In genomic region chr11:117816151-117816741, GRCh38 we compare ENCODE assay signal across 1 cellular context.
TF ChIP-seq lines count a peak whose summit lies in the region.

No MANE protein-coding gene starts in this region.

TF ChIP-seq in HepG2, 621 proteins besides CTCF, POLR2A, EP300 and RAD21 (continues in another document):
- no peak for TF ChIP-seq ZNF589 (CRISPR knock-in tag; conservative IDR thresholded peaks at IDR 0.05)
- no peak for TF ChIP-seq JARID2 (CRISPR knock-in tag; IDR thresholded peaks at IDR 0.05; ENCODE audit: insufficient replicate concordance)
- TF ChIP-seq SRSF9 (IDR thresholded peaks at IDR 0.05; ENCODE audit: borderline replicate concordance, insufficient read depth, low read depth, low read length, poor library complexity, severe bottlenecking): no peak
- no peak; the same call in 1 of the 2 replicates for TF ChIP-seq ZNF232 (CRISPR knock-in tag; IDR thresholded peaks at IDR 0.05; ENCODE audit: borderline replicate concordance)
- TF ChIP-seq SMARCC2 (IDR thresholded peaks at IDR 0.05): no peak
- TF ChIP-seq KDM4B (CRISPR knock-in tag; IDR thresholded peaks at IDR 0.05): no peak
- TF ChIP-seq RELA (CRISPR knock-in tag; IDR thresholded peaks at IDR 0.05): no peak
- TF ChIP-seq NFKBIZ (CRISPR knock-in tag; IDR thresholded peaks at IDR 0.05): no peak
- TF ChIP-seq, protein P1, sequence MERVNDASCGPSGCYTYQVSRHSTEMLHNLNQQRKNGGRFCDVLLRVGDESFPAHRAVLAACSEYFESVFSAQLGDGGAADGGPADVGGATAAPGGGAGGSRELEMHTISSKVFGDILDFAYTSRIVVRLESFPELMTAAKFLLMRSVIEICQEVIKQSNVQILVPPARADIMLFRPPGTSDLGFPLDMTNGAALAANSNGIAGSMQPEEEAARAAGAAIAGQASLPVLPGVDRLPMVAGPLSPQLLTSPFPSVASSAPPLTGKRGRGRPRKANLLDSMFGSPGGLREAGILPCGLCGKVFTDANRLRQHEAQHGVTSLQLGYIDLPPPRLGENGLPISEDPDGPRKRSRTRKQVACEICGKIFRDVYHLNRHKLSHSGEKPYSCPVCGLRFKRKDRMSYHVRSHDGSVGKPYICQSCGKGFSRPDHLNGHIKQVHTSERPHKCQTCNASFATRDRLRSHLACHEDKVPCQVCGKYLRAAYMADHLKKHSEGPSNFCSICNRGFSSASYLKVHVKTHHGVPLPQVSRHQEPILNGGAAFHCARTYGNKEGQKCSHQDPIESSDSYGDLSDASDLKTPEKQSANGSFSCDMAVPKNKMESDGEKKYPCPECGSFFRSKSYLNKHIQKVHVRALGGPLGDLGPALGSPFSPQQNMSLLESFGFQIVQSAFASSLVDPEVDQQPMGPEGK (CRISPR knock-in tag; IDR thresholded peaks at IDR 0.05): no peak
- no peak for TF ChIP-seq ZNF530 (CRISPR knock-in tag; IDR thresholded peaks at IDR 0.05; ENCODE audit: low read depth)
- TF ChIP-seq NCOA5 (CRISPR knock-in tag; IDR thresholded peaks at IDR 0.05): no peak
- TF ChIP-seq SP4 (CRISPR knock-in tag; IDR thresholded peaks at IDR 0.05): peak; percentile 41; the same call in 1 of the 2 replicates
- peak; percentile 19; the same call in 1 of the 2 replicates for TF ChIP-seq MYC (CRISPR knock-in tag; IDR thresholded peaks at IDR 0.05; ENCODE audit: borderline replicate concordance)
- TF ChIP-seq ZNF550 (CRISPR knock-in tag; IDR thresholded peaks at IDR 0.05; ENCODE audit: borderline replicate concordance): no peak
- 0 out of 2 replicates have a peak, but pooled peaks have one; percentile 43 for TF ChIP-seq ISL2 (CRISPR knock-in tag; IDR thresholded peaks at IDR 0.05)
- TF ChIP-seq ZUFSP (CRISPR knock-in tag; IDR thresholded peaks at IDR 0.05; ENCODE audit: borderline replicate concordance): no peak
- TF ChIP-seq, protein P2, sequence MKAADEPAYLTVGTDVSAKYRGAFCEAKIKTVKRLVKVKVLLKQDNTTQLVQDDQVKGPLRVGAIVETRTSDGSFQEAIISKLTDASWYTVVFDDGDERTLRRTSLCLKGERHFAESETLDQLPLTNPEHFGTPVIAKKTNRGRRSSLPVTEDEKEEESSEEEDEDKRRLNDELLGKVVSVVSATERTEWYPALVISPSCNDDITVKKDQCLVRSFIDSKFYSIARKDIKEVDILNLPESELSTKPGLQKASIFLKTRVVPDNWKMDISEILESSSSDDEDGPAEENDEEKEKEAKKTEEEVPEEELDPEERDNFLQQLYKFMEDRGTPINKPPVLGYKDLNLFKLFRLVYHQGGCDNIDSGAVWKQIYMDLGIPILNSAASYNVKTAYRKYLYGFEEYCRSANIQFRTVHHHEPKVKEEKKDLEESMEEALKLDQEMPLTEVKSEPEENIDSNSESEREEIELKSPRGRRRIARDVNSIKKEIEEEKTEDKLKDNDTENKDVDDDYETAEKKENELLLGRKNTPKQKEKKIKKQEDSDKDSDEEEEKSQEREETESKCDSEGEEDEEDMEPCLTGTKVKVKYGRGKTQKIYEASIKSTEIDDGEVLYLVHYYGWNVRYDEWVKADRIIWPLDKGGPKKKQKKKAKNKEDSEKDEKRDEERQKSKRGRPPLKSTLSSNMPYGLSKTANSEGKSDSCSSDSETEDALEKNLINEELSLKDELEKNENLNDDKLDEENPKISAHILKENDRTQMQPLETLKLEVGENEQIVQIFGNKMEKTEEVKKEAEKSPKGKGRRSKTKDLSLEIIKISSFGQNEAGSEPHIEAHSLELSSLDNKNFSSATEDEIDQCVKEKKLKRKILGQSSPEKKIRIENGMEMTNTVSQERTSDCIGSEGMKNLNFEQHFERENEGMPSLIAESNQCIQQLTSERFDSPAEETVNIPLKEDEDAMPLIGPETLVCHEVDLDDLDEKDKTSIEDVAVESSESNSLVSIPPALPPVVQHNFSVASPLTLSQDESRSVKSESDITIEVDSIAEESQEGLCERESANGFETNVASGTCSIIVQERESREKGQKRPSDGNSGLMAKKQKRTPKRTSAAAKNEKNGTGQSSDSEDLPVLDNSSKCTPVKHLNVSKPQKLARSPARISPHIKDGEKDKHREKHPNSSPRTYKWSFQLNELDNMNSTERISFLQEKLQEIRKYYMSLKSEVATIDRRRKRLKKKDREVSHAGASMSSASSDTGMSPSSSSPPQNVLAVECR (CRISPR knock-in tag; IDR thresholded peaks at IDR 0.05; ENCODE audit: borderline replicate concordance): no peak
- TF ChIP-seq ZSCAN22 (CRISPR knock-in tag; IDR thresholded peaks at IDR 0.05): no peak
- TF ChIP-seq ZKSCAN1 (IDR thresholded peaks at IDR 0.05; ENCODE audit: low read length): no peak
- no peak for TF ChIP-seq GTF2F1 (IDR thresholded peaks at IDR 0.05; ENCODE audit: low read length)
- TF ChIP-seq, protein P3, sequence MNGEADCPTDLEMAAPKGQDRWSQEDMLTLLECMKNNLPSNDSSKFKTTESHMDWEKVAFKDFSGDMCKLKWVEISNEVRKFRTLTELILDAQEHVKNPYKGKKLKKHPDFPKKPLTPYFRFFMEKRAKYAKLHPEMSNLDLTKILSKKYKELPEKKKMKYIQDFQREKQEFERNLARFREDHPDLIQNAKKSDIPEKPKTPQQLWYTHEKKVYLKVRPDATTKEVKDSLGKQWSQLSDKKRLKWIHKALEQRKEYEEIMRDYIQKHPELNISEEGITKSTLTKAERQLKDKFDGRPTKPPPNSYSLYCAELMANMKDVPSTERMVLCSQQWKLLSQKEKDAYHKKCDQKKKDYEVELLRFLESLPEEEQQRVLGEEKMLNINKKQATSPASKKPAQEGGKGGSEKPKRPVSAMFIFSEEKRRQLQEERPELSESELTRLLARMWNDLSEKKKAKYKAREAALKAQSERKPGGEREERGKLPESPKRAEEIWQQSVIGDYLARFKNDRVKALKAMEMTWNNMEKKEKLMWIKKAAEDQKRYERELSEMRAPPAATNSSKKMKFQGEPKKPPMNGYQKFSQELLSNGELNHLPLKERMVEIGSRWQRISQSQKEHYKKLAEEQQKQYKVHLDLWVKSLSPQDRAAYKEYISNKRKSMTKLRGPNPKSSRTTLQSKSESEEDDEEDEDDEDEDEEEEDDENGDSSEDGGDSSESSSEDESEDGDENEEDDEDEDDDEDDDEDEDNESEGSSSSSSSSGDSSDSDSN (CRISPR knock-in tag; IDR thresholded peaks at IDR 0.05): peak; percentile 76
- TF ChIP-seq, protein P4, sequence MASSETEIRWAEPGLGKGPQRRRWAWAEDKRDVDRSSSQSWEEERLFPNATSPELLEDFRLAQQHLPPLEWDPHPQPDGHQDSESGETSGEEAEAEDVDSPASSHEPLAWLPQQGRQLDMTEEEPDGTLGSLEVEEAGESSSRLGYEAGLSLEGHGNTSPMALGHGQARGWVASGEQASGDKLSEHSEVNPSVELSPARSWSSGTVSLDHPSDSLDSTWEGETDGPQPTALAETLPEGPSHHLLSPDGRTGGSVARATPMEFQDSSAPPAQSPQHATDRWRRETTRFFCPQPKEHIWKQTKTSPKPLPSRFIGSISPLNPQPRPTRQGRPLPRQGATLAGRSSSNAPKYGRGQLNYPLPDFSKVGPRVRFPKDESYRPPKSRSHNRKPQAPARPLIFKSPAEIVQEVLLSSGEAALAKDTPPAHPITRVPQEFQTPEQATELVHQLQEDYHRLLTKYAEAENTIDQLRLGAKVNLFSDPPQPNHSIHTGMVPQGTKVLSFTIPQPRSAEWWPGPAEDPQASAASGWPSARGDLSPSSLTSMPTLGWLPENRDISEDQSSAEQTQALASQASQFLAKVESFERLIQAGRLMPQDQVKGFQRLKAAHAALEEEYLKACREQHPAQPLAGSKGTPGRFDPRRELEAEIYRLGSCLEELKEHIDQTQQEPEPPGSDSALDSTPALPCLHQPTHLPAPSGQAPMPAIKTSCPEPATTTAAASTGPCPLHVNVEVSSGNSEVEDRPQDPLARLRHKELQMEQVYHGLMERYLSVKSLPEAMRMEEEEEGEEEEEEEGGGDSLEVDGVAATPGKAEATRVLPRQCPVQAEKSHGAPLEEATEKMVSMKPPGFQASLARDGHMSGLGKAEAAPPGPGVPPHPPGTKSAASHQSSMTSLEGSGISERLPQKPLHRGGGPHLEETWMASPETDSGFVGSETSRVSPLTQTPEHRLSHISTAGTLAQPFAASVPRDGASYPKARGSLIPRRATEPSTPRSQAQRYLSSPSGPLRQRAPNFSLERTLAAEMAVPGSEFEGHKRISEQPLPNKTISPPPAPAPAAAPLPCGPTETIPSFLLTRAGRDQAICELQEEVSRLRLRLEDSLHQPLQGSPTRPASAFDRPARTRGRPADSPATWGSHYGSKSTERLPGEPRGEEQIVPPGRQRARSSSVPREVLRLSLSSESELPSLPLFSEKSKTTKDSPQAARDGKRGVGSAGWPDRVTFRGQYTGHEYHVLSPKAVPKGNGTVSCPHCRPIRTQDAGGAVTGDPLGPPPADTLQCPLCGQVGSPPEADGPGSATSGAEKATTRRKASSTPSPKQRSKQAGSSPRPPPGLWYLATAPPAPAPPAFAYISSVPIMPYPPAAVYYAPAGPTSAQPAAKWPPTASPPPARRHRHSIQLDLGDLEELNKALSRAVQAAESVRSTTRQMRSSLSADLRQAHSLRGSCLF (CRISPR knock-in tag; IDR thresholded peaks at IDR 0.05; ENCODE audit: borderline replicate concordance): no peak
- no peak for TF ChIP-seq PAWR (CRISPR knock-in tag; IDR thresholded peaks at IDR 0.05; ENCODE audit: borderline replicate concordance)
- TF ChIP-seq TEAD3 (CRISPR knock-in tag; optimal IDR thresholded peaks at IDR 0.05; ENCODE audit: borderline replicate concordance): peak; percentile 51
- no peak for TF ChIP-seq GATAD2A (CRISPR knock-in tag; IDR thresholded peaks at IDR 0.05)
- no peak for TF ChIP-seq BHLHE40 (IDR thresholded peaks at IDR 0.05; ENCODE audit: low read length)
- no peak for TF ChIP-seq ZBTB40 (IDR thresholded peaks at IDR 0.05)
- no peak for TF ChIP-seq ZBTB40 (CRISPR knock-in tag; IDR thresholded peaks at IDR 0.05)
- peak; percentile 42; the same call in 1 of the 2 replicates for TF ChIP-seq TFAP4 (IDR thresholded peaks at IDR 0.05; ENCODE audit: borderline replicate concordance, low read depth)
- peak; percentile 83 for TF ChIP-seq ZNF292 (CRISPR knock-in tag; IDR thresholded peaks at IDR 0.05; ENCODE audit: borderline replicate concordance, low read depth)
- no peak for TF ChIP-seq NR2F2 (IDR thresholded peaks at IDR 0.05; ENCODE audit: borderline replicate concordance, low read depth)
